In the genomic region with DNA sequence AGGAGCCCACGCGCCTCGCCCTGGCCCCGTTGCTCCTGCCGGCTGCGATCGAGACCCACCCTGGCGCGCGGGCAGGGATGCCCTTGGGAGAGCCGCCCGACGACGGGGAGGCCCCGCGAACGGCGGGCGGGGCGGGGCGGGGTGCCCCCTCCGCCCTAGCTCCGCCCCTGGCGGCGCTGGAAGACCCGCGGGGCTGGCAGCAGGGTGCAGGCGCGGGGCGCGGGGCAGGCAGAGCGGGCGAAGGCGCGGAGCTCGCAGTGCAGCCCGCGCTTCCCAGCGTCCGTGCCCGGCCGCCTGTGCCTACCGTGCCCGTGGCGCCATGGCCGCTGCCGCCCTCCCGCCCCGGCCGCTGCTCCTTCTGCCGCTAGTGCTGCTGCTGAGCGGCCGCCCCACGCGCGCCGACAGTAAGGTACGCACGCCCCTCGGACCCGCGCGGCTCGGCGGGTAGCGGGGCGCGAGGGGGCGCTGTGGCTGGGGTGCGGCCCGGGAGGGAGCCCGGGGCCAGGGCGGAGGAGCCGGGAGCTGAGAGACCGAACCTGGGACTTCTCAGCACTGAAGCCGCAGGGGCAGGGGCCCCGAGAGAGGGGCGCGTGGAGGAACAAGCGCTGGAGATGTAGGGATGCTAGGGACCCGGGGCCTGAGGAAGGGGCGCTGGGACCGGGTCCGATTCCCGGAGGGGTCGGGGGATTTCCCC, we compare ENCODE assay signal across 8 cellular contexts. TPM values are rescaled to one million over a fixed set of nuclear protein-coding genes. Genes with fewer than 3 reads are reported as not detected.
DNase-seq lines count a peak whose midpoint lies in the region; TF ChIP-seq lines count a peak whose summit lies in the region.

A gene (plus strand): TSS at position 182 of the 694 bp plus-strand sequence. CDS start 138 bp downstream, at position 320.

- H3K9me2 ChIP-seq in SK-N-SH, result no peaks in the 10 kb centered on the region

- no peak for TF ChIP-seq EP300 in SK-N-SH (IDR thresholded peaks at IDR 0.05; ENCODE audit: borderline replicate concordance in 1 of 2, low read depth in 1 of 2, low read length in 1 of 2)

- H2AFZ ChIP-seq in SK-N-SH (ENCODE audit: low read depth), result peak within 1 kb of the TSS; percentile 77; the same call in 1 of the 2 replicates

- TF ChIP-seq RAD21 in SK-N-SH (IDR thresholded peaks at IDR 0.05; ENCODE audit: low read length), result no peak

- H3K79me2 ChIP-seq in SK-N-SH (ENCODE audit: insufficient read depth), result no peaks in the 10 kb centered on the region

- DNase-seq in A172 (ENCODE audit: low spot score), result no peak
- peak; percentile 24 for DNase-seq in GM12865 (ENCODE audit: low read depth)
- peak; percentile 86 for DNase-seq in SK-N-SH
- DNase-seq in occipital lobe (lab: John Stamatoyannopoulos, UW), result no peak
- DNase-seq in SIG-M5 treated with dmso at 0.1 percent for 504 hours (lab: John Stamatoyannopoulos, UW; ENCODE audit: unreplicated experiment), result no peak

- H4K20me1 ChIP-seq in SK-N-SH (ENCODE audit: insufficient read depth), result no peaks in the 10 kb centered on the region

- H3F3A ChIP-seq in SK-N-SH (replicated peaks; ENCODE audit: insufficient read depth), result peaks cover 12% of the 10 kb centered on the region

- peaks cover 3 to 14% of the 10 kb centered on the region in 2 experiments; a peak in 3 of 4 replicates for H3K4me1 ChIP-seq in SK-N-SH (ENCODE audit: control insufficient read depth in 1 of 2, insufficient read depth in 2 of 2, low read depth in 1 of 2, low read length in 1 of 2)
- H3K4me1 ChIP-seq in ectodermal cell (ENCODE audit: control insufficient read depth, insufficient read depth, low read length), result peaks cover 15% of the 10 kb centered on the region
- H3K4me1 ChIP-seq in mesodermal cell (ENCODE audit: control insufficient read depth, insufficient read depth, low read length, poor library complexity, severe bottlenecking), result peaks cover 27% of the 10 kb centered on the region
- peaks cover 6% of the 10 kb centered on the region for H3K4me1 ChIP-seq in thymus (ENCODE audit: control insufficient read depth, insufficient read depth, low read length)

- H3K27me3 ChIP-seq in SK-N-SH (ENCODE audit: insufficient read depth) (no peaks in the 10 kb centered on the region), ectodermal cell (ENCODE audit: control insufficient read depth, insufficient read depth, low read length, poor library complexity, severe bottlenecking) (peaks cover 26% of the 10 kb centered on the region), thymus (ENCODE audit: control insufficient read depth, insufficient read depth) (peaks cover 46% of the 10 kb centered on the region)

- H3K36me3 ChIP-seq in SK-N-SH (replicated peaks in 1 of 2; ENCODE audit: control insufficient read depth in 1 of 2, insufficient read depth in 2 of 2, low read length in 1 of 2) (no peaks in the 10 kb centered on the region), ectodermal cell (ENCODE audit: control insufficient read depth, insufficient read depth, low read length) (no peaks in the 10 kb centered on the region), mesodermal cell (ENCODE audit: control insufficient read depth, insufficient read depth, low read length) (no peaks in the 10 kb centered on the region), thymus (ENCODE audit: control insufficient read depth, insufficient read depth) (no peaks in the 10 kb centered on the region)

- no peaks in the 10 kb centered on the region for H3K9me3 ChIP-seq in SK-N-SH
- H3K9me3 ChIP-seq in ectodermal cell (ENCODE audit: control insufficient read depth, low read length), result no peaks in the 10 kb centered on the region
- H3K9me3 ChIP-seq in mesodermal cell (ENCODE audit: control insufficient read depth, low read length), result no peaks in the 10 kb centered on the region
- H3K9me3 ChIP-seq in thymus (ENCODE audit: control insufficient read depth), result no peaks in the 10 kb centered on the region

- TF ChIP-seq CTCF in GM12865 (IDR thresholded peaks at IDR 0.05; ENCODE audit: insufficient read depth, low read depth, low read length, missing control alignments) (peak; percentile 34), SK-N-SH (IDR thresholded peaks at IDR 0.05) (peak; percentile 52)

- 2% methylated on average over 9 of the region's 86 CpGs for WGBS in SK-N-SH (ENCODE audit: low lambda C conversion rate)
- 2% methylated on average over 86 of the region's 86 CpGs for WGBS in ectodermal cell, 2 experiments
- WGBS in mesodermal cell (ENCODE audit: insufficient coverage in 2 of 2), 2 experiments, result 2 to 4% methylated on average over 53 to 82 of the region's 86 CpGs
- 2% methylated on average over 86 of the region's 86 CpGs for WGBS in thymus

- POLR2A ChIA-PET in SK-N-SH (lab: Yijun Ruan, JAX), result interaction anchor here (0.8 to 1.7 kb wide), 2 partner anchors 79 to 85 kb away, joined by 3 to 11 read pairs; a partner anchor contains a TSS

- peak within 1 kb of the TSS; percentile 81; the same call in 1 of the 2 replicates for H3K4me2 ChIP-seq in SK-N-SH

- peak within 1 kb of the TSS; percentile 30; the same call in 1 of the 2 replicates for H3K9ac ChIP-seq in SK-N-SH

- H3K4me3 ChIP-seq in GM12865 (ENCODE audit: low read depth, low read length), result peak within 1 kb of the TSS; percentile 38
- peak within 1 kb of the TSS; percentile 52 to 59 for H3K4me3 ChIP-seq in SK-N-SH (ENCODE audit: low read depth in 2 of 2, low read length in 1 of 2)
- H3K4me3 ChIP-seq in ectodermal cell (ENCODE audit: insufficient read depth, low read depth, low read length), result peak within 1 kb of the TSS; percentile 53
- peak within 1 kb of the TSS; percentile 48 for H3K4me3 ChIP-seq in mesodermal cell (ENCODE audit: extremely low read depth, insufficient read depth, low read length, poor library complexity, severe bottlenecking)
- peak within 1 kb of the TSS; percentile 41 for H3K4me3 ChIP-seq in thymus (ENCODE audit: low read length)

- CTCF ChIA-PET in SK-N-SH (lab: Yijun Ruan, JAX), result interaction anchor here (0.6 to 16.2 kb wide), 15 partner anchors 10 to 486 kb away, joined by 3 to 1436 read pairs (median 5); a partner anchor contains a TSS

- H3K27ac ChIP-seq in SK-N-SH (ENCODE audit: low read depth in 2 of 2, low read length in 1 of 2), result no peak within 1 kb of the TSS
- H3K27ac ChIP-seq in ectodermal cell (ENCODE audit: insufficient read depth, low read depth, low read length, poor library complexity, severe bottlenecking), result no peak within 1 kb of the TSS
- no peak within 1 kb of the TSS for H3K27ac ChIP-seq in mesodermal cell (ENCODE audit: low read depth, low read length, severe bottlenecking)
- H3K27ac ChIP-seq in thymus (ENCODE audit: low read depth), result no peak within 1 kb of the TSS

TF ChIP-seq in SK-N-SH, 30 proteins besides CTCF, POLR2A, EP300 and RAD21:
- no peak for TF ChIP-seq RFX5 (IDR thresholded peaks at IDR 0.05; ENCODE audit: low read length)
- no peak for TF ChIP-seq YY1 (IDR thresholded peaks at IDR 0.05; ENCODE audit: low read depth)
- no peak for TF ChIP-seq MEF2A (IDR thresholded peaks at IDR 0.05; ENCODE audit: borderline replicate concordance, low read depth)
- TF ChIP-seq, protein P1, sequence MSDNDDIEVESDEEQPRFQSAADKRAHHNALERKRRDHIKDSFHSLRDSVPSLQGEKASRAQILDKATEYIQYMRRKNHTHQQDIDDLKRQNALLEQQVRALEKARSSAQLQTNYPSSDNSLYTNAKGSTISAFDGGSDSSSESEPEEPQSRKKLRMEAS (IDR thresholded peaks at IDR 0.05; ENCODE audit: low read depth), result no peak
- TF ChIP-seq TAF1 (IDR thresholded peaks at IDR 0.05; ENCODE audit: borderline replicate concordance, low read depth, low read length), result no peak
- no peak for TF ChIP-seq RXRA (IDR thresholded peaks at IDR 0.05; ENCODE audit: borderline replicate concordance, low read depth)
- peak; percentile 22; the same call in 1 of the 2 replicates for TF ChIP-seq SMC3 (IDR thresholded peaks at IDR 0.05; ENCODE audit: low read depth, low read length)
- TF ChIP-seq FOSL2 (IDR thresholded peaks at IDR 0.05; ENCODE audit: borderline replicate concordance, low read depth), result no peak

RNA-seq across cellular contexts. Expression of the gene that starts here (rescaled TPM):
- 12.0 and 18.0 TPM in 2 replicates for total RNA-seq in A172 (2014; rRNA removed; shearing (Covaris generic))
- 4.8 and 7.7 TPM in 2 replicates for polyA plus RNA-seq in SK-N-SH (2012; rRNA removed)
- 4.7 and 6.5 TPM in 2 replicates for polyA plus RNA-seq in SK-N-SH (2012; cell fraction: cytosol; rRNA removed)
- 4.8 and 5.3 TPM in 2 replicates for polyA plus RNA-seq in SK-N-SH (2012; cell fraction: nucleus; rRNA removed)
- 9.5 TPM for polyA plus RNA-seq in ectodermal cell (2013, experiment 1 of 4)
- 8.0 TPM for polyA plus RNA-seq in ectodermal cell (2013, experiment 2 of 4)
- polyA plus RNA-seq in ectodermal cell (2013, experiment 3 of 4), result 6.0 TPM
- polyA plus RNA-seq in ectodermal cell (2013, experiment 4 of 4), result 5.8 TPM
- polyA plus RNA-seq in mesodermal cell (2013, experiment 1 of 2), result 13.0 TPM
- polyA plus RNA-seq in mesodermal cell (2013, experiment 2 of 2), result 12.8 TPM
- 3.1 TPM for polyA plus RNA-seq in thymus
- total RNA-seq in occipital lobe, result 2.5 TPM

Comparison
In these comparisons a context has a peak if more than half of its experiments do, and no peak if none do; other contexts are left out.
1. DNase-seq: peak in GM12865 (single experiment) and SK-N-SH (single experiment); none in A172 (single experiment), occipital lobe (single experiment) and SIG-M5 treated with dmso at 0.1 percent for 504 hours (single experiment).
2. Peak in every context shown above with its lines, with median percentiles within 50 percentile points of each other: H3K4me3 ChIP-seq.